ENCODE assay signal across 9 cellular contexts in the genomic region with DNA sequence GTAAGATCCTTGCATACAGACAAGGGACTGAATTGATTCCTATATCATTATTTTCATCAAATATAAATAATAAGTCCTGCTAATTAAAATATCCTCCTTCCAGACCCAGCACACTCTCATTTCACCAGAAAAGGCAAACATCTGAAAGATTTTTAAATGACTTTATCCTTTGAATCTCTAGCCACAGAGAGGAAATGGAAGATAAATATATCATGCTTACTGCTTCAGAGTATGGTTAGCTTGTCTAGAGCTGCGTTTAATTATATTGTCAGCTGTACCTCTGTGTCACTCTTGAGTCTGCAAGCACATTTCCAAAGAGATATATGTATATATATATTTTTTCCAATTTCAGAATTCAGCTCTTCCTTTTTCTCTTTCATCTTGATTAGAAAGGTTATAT.
"Had no signal": no experiment of that assay in that cellular context is flagged by ENCODE, and none has a peak within 500 bp of the region (broad histone marks: within the 10 kb centered on the region; RNA-seq: fewer than 3 reads in every experiment).

No MANE protein-coding gene starts in this region.

- H3K4me3 Mint-ChIP-seq: mesothelial cell of epicardium had no signal

- H3K9me3 Mint-ChIP-seq: mesothelial cell of epicardium had no signal

- H3K36me3 ChIP-seq: adrenal gland, cardiac muscle cell had no signal

- ATAC-seq: left colon had no signal

- H3K27me3 ChIP-seq: cardiac muscle cell had no signal

- H3K27ac Mint-ChIP-seq: mesothelial cell of epicardium had no signal

- H3K4me3 ChIP-seq: adrenal gland, cardiac muscle cell, dorsolateral prefrontal cortex, lung had no signal

- DNase-seq: activated CD4-positive, CD25-positive, alpha-beta regulatory T cell treated with anti-CD3 and anti-CD28 coated beads, Interleukin-2, amount 50 U/mL, for 72 hours; activated naive CD4-positive, alpha-beta T cell; adrenal gland; dorsolateral prefrontal cortex; left colon; T1000 had no signal

- H3K4me1 ChIP-seq: adrenal gland had no signal

- H3K9me3 ChIP-seq: adrenal gland had no signal

- H3K36me3 Mint-ChIP-seq: mesothelial cell of epicardium had no signal
